21 cellular contexts compared by ENCODE assay signal in genomic region chr2:16396171-16396570, GRCh38.
DNase-seq lines count a peak whose midpoint lies in the region; TF ChIP-seq lines count a peak whose summit lies in the region.
"Had no signal": no experiment of that assay in that cellular context is flagged by ENCODE, and none has a peak within 500 bp of the region (broad histone marks: within the 10 kb centered on the region; RNA-seq: fewer than 3 reads in every experiment).

No MANE protein-coding gene starts in this region.

- H3K14ac ChIP-seq in mesenchymal stem cell (ENCODE audit: low read length in 2 of 2) (no peak overlapping the region), trophoblast cell (ENCODE audit: low read length) (no peak overlapping the region)

- H3K18ac ChIP-seq in mesenchymal stem cell (ENCODE audit: low read depth in 1 of 2, low read length in 2 of 2) (no peak overlapping the region), trophoblast cell (ENCODE audit: low read length) (no peak overlapping the region)

- H4K91ac ChIP-seq in mesenchymal stem cell (ENCODE audit: low read length), result no peak overlapping the region
- H4K91ac ChIP-seq in trophoblast cell (ENCODE audit: low read depth, low read length), result no peak overlapping the region

- H3K4me3 Mint-ChIP-seq in immature natural killer cell, result no peak overlapping the region
- H3K4me3 Mint-ChIP-seq: CD4-positive, alpha-beta memory T cell; CD4-positive, CD25-positive, alpha-beta regulatory T cell; CD8-positive, alpha-beta memory T cell had no signal

- H3K79me1 ChIP-seq in mesenchymal stem cell (replicated peaks; ENCODE audit: low read length, poor library complexity, severe bottlenecking) (no peaks in the 10 kb centered on the region), trophoblast cell (ENCODE audit: low read length) (no peaks in the 10 kb centered on the region)

- H3K36me3 ChIP-seq in BE2C, result no peaks in the 10 kb centered on the region
- H3K36me3 ChIP-seq in mesenchymal stem cell (ENCODE audit: control insufficient read depth in 1 of 2, insufficient read depth in 2 of 2, low read depth in 1 of 2, low read length in 2 of 2), result no peaks in the 10 kb centered on the region
- no peaks in the 10 kb centered on the region for H3K36me3 ChIP-seq in trophoblast cell (ENCODE audit: control insufficient read depth in 1 of 2, insufficient read depth in 2 of 2, low read length in 2 of 2)
- H3K36me3 ChIP-seq: BLaER1 treated with 17β-estradiol and CSF1 and Interleukin-3, amounts not matched to agents 10 nM and 100 nM had no signal

- peaks cover 10% of the 10 kb centered on the region for H3K9me3 ChIP-seq in BE2C
- H3K9me3 ChIP-seq in mesenchymal stem cell (ENCODE audit: control insufficient read depth, low read length), result no peaks in the 10 kb centered on the region
- peaks cover 10% of the 10 kb centered on the region for H3K9me3 ChIP-seq in trophoblast cell (ENCODE audit: insufficient read depth, low read depth, low read length)
- H3K9me3 ChIP-seq: BLaER1 treated with 17β-estradiol and CSF1 and Interleukin-3, amounts not matched to agents 10 nM and 100 nM had no signal

- H3K9ac ChIP-seq in mesenchymal stem cell (ENCODE audit: low read length), result no peak overlapping the region
- no peak overlapping the region for H3K9ac ChIP-seq in trophoblast cell (ENCODE audit: low read length)
- H3K9ac ChIP-seq: BLaER1 treated with 17β-estradiol and CSF1 and Interleukin-3, amounts not matched to agents 10 nM and 100 nM had no signal

- 83% methylated on average over 10 of the region's 10 CpGs for WGBS in mesenchymal stem cell
- no CpG with 5 or more reads among the region's 10 CpGs for WGBS in trophoblast cell (ENCODE audit: extremely low coverage, insufficient coverage, insufficient read length)

- H4K8ac ChIP-seq in mesenchymal stem cell (ENCODE audit: low read length) (no peak overlapping the region), trophoblast cell (ENCODE audit: low read depth, low read length) (no peak overlapping the region)

- H3K4me3 ChIP-seq in BE2C (ENCODE audit: low read depth, low read length), result no peak overlapping the region
- no peak overlapping the region for H3K4me3 ChIP-seq in mesenchymal stem cell (ENCODE audit: insufficient read depth in 1 of 2, low read depth in 1 of 2, low read length in 2 of 2)
- no peak overlapping the region for H3K4me3 ChIP-seq in trophoblast cell (ENCODE audit: low read depth, low read length)
- H3K4me3 ChIP-seq: BLaER1 treated with 17β-estradiol and CSF1 and Interleukin-3, amounts not matched to agents 10 nM and 100 nM; GM12878 had no signal

- H3K27me3 ChIP-seq in BE2C, result no peaks in the 10 kb centered on the region
- peaks cover 0 to 10% of the 10 kb centered on the region in 2 experiments for H3K27me3 ChIP-seq in mesenchymal stem cell (ENCODE audit: control insufficient read depth in 1 of 2, insufficient read depth in 1 of 2, low read length in 2 of 2)
- H3K27me3 ChIP-seq in trophoblast cell (ENCODE audit: insufficient read depth, low read length), result no peaks in the 10 kb centered on the region
- H3K27me3 ChIP-seq: BLaER1 treated with 17β-estradiol and CSF1 and Interleukin-3, amounts not matched to agents 10 nM and 100 nM had no signal

- no peak overlapping the region for H4K12ac ChIP-seq in trophoblast cell (ENCODE audit: low read depth, low read length)

- no peak overlapping the region for H2BK12ac ChIP-seq in mesenchymal stem cell (ENCODE audit: low read length in 2 of 2)
- no peak overlapping the region for H2BK12ac ChIP-seq in trophoblast cell (ENCODE audit: low read length)

- H3K27me3 Mint-ChIP-seq in immature natural killer cell (ENCODE audit: low read depth in 3 of 3), result no peaks in the 10 kb centered on the region
- H3K27me3 Mint-ChIP-seq: CD4-positive, alpha-beta memory T cell; CD4-positive, CD25-positive, alpha-beta regulatory T cell; CD8-positive, alpha-beta memory T cell had no signal

- no peaks in the 10 kb centered on the region for H3K36me3 Mint-ChIP-seq in immature natural killer cell
- H3K36me3 Mint-ChIP-seq: CD4-positive, alpha-beta memory T cell; CD4-positive, CD25-positive, alpha-beta regulatory T cell; CD8-positive, alpha-beta memory T cell had no signal

- H3K4me2 ChIP-seq in mesenchymal stem cell (ENCODE audit: low read length, poor library complexity, severe bottlenecking), result no peak overlapping the region
- no peak overlapping the region for H3K4me2 ChIP-seq in trophoblast cell (ENCODE audit: low read length)
- H3K4me2 ChIP-seq: BLaER1 treated with 17β-estradiol and CSF1 and Interleukin-3, amounts not matched to agents 10 nM and 100 nM had no signal

- H3K27ac ChIP-seq in mesenchymal stem cell (ENCODE audit: low read length, poor library complexity, severe bottlenecking), result no peak overlapping the region
- no peak overlapping the region for H3K27ac ChIP-seq in trophoblast cell (ENCODE audit: low read depth, low read length)
- H3K27ac ChIP-seq: BLaER1 treated with 17β-estradiol and CSF1 and Interleukin-3, amounts not matched to agents 10 nM and 100 nM; C4-2B had no signal

- no peak overlapping the region for H3K4ac ChIP-seq in mesenchymal stem cell (ENCODE audit: low read depth in 1 of 2, low read length in 2 of 2)
- H3K4ac ChIP-seq in trophoblast cell (ENCODE audit: low read depth, low read length), result no peak overlapping the region

- no peak overlapping the region for H3K27ac Mint-ChIP-seq in immature natural killer cell
- H3K27ac Mint-ChIP-seq: CD4-positive, alpha-beta memory T cell; CD4-positive, CD25-positive, alpha-beta regulatory T cell; CD8-positive, alpha-beta memory T cell had no signal

- H2BK15ac ChIP-seq in mesenchymal stem cell (ENCODE audit: low read depth, poor library complexity, severe bottlenecking), result no peak overlapping the region

- H3K79me2 ChIP-seq in trophoblast cell (ENCODE audit: control insufficient read depth, insufficient read depth, low read length, poor library complexity), result no peaks in the 10 kb centered on the region

- H3K23ac ChIP-seq in mesenchymal stem cell (ENCODE audit: low read length in 2 of 2), result no peak overlapping the region
- peak overlapping the region; percentile 17 for H3K23ac ChIP-seq in trophoblast cell (ENCODE audit: low read length)

- H2BK5ac ChIP-seq in mesenchymal stem cell (ENCODE audit: low read depth, low read length, poor library complexity, severe bottlenecking), result peak overlapping the region; percentile 26
- H2BK5ac ChIP-seq in trophoblast cell (ENCODE audit: low read depth, low read length, poor library complexity), result no peak overlapping the region

- no peaks in the 10 kb centered on the region for H3K4me1 Mint-ChIP-seq in immature natural killer cell
- H3K4me1 Mint-ChIP-seq: CD4-positive, alpha-beta memory T cell; CD4-positive, CD25-positive, alpha-beta regulatory T cell; CD8-positive, alpha-beta memory T cell had no signal

- peaks cover 34% of the 10 kb centered on the region for H3K4me1 ChIP-seq in BE2C
- peaks cover 13% of the 10 kb centered on the region for H3K4me1 ChIP-seq in mesenchymal stem cell (ENCODE audit: control insufficient read depth, insufficient read depth, low read depth, low read length)
- H3K4me1 ChIP-seq in trophoblast cell (ENCODE audit: control insufficient read depth in 1 of 2, insufficient read depth in 2 of 2, low read length in 2 of 2), result peaks cover 5 to 6% of the 10 kb centered on the region in 2 experiments

- DNase-seq in BE2C, result peak; percentile 100
- no peak for DNase-seq in mesenchymal stem cell
- no peak for DNase-seq in trophoblast cell
- no peak for DNase-seq in NCI-H1105 (lab: John Stamatoyannopoulos, UW)
- DNase-seq in immature natural killer cell, result no peak
- DNase-seq: 8988T; ACHN; CD4-positive, alpha-beta memory T cell; CD4-positive, CD25-positive, alpha-beta regulatory T cell; CD8-positive, alpha-beta memory T cell; COR-L47; DMS 273 treated with DMSO at 0.1 percent for 48 hours; DMS153; DMS53; DMS79; DND-41; EL; GDM1 had no signal

- H2BK120ac ChIP-seq in mesenchymal stem cell (ENCODE audit: low read depth, low read length) (no peak overlapping the region), trophoblast cell (ENCODE audit: insufficient read depth, low read length, poor library complexity) (no peak overlapping the region)

- TF ChIP-seq CTCF in BE2C (IDR thresholded peaks at IDR 0.05; ENCODE audit: low read depth, low read length), result no peak

- no peak overlapping the region for H2AK5ac ChIP-seq in mesenchymal stem cell (ENCODE audit: low read length, severe bottlenecking)
- H2AK5ac ChIP-seq in trophoblast cell (ENCODE audit: low read length), result no peak overlapping the region

- H2AFZ ChIP-seq in mesenchymal stem cell (ENCODE audit: low read depth, low read length) (no peak overlapping the region), trophoblast cell (ENCODE audit: insufficient read depth, low read length, poor library complexity) (no peak overlapping the region)

- no peaks in the 10 kb centered on the region for H3K9me3 Mint-ChIP-seq in immature natural killer cell
